In genomic region chr19:7943444-7944176, GRCh38 we compare ENCODE assay signal across 8 cellular contexts. TPM values are rescaled to one million over a fixed set of nuclear protein-coding genes. Genes with fewer than 3 reads are reported as not detected.
DNase-seq lines count a peak whose midpoint lies in the region; ATAC-seq, FAIRE-seq and TF ChIP-seq lines count a peak whose summit lies in the region.

TSS of gene TIMM44 (minus strand) at chr19:7943666. CDS start at chr19:7943651, 15 bp downstream.

- intact Hi-C loops in Right ventricle myocardium superior (cut with DNase I) (loop anchor here (5.0 to 10.0 kb wide), 3 partner anchors 59 to 309 kb away; no protein-coding TSS in a partner anchor), pancreas (cut with DNase I) (no loop called here), tibial artery (cut with DNase I; ENCODE audit: low total_unique reads) (loop anchor here (10.0 kb wide), 1 partner anchor 61 kb away; the partner anchor contains the start of gene ELAVL1)

- peak; percentile 100 for DNase-seq in GM12865 (ENCODE audit: low read depth)
- DNase-seq in NCI-H1417 treated with DMSO at 0.1 percent for 48 hours (lab: John Stamatoyannopoulos, UW) = peak; percentile 99
- peak; percentile 100 for DNase-seq in SW480 (ENCODE audit: low spot score)
- DNase-seq in activated naive CD8-positive, alpha-beta T cell treated with anti-CD3 and anti-CD28 coated beads, Interleukin-2, amount 50 U/mL, for 24 hours = peak; percentile 98
- DNase-seq in Right ventricle myocardium superior = peak; percentile 99
- peak; percentile 98 to 100 (median 100) for DNase-seq in pancreas
- DNase-seq in tibial artery = peak; percentile 99 to 100

- H3K27me3 ChIP-seq in pancreas (no peaks in the 10 kb centered on the region), tibial artery (no peaks in the 10 kb centered on the region)

- H3K27ac ChIP-seq in pancreas (peak within 1 kb of the TSS; percentile 96 to 99 (median 98)), tibial artery (peak within 1 kb of the TSS; percentile 99 to 100)

- H3K4me3 ChIP-seq in GM12865 (ENCODE audit: low read depth, low read length) = peak within 1 kb of the TSS; percentile 96
- H3K4me3 ChIP-seq in pancreas = peak within 1 kb of the TSS; percentile 60 to 99 (median 86)
- H3K4me3 ChIP-seq in tibial artery = peak within 1 kb of the TSS; percentile 82 to 93

- TF ChIP-seq CTCF in GM12865 (IDR thresholded peaks at IDR 0.05; ENCODE audit: insufficient read depth, low read depth, low read length, missing control alignments) = no peak
- no peak for TF ChIP-seq CTCF in pancreas (IDR thresholded peaks at IDR 0.05)
- TF ChIP-seq CTCF in tibial artery (IDR thresholded peaks at IDR 0.05) = no peak

- peaks cover 3 to 14% (median 5%) of the 10 kb centered on the region in 3 donors for H3K4me1 ChIP-seq in pancreas
- H3K4me1 ChIP-seq in tibial artery = peaks cover 0 to 29% (median 17%) of the 10 kb centered on the region in 4 donors

- 1% methylated on average over 56 of the region's 56 CpGs for WGBS in pancreas, 2 donors

- H3K9me3 ChIP-seq in pancreas (no peaks in the 10 kb centered on the region), tibial artery (no peaks in the 10 kb centered on the region)

- H3K27ac Mint-ChIP-seq in activated naive CD8-positive, alpha-beta T cell treated with anti-CD3 and anti-CD28 coated beads, Interleukin-2, amount 50 U/mL, for 24 hours = peak within 1 kb of the TSS; percentile 92

- H3K4me3 Mint-ChIP-seq in activated naive CD8-positive, alpha-beta T cell treated with anti-CD3 and anti-CD28 coated beads, Interleukin-2, amount 50 U/mL, for 24 hours = peak within 1 kb of the TSS; percentile 90

- peak; percentile 97 for ATAC-seq in HG02763 (IDR thresholded peaks at IDR 0.05; ENCODE audit: unreplicated experiment)
- peak; percentile 99 for ATAC-seq in activated naive CD8-positive, alpha-beta T cell treated with anti-CD3 and anti-CD28 coated beads, Interleukin-2, amount 50 U/mL, for 24 hours
- ATAC-seq in Right ventricle myocardium superior (ENCODE audit: poor library complexity) = peak; percentile 98
- ATAC-seq in pancreas = peak; percentile 96 to 99 (median 97)

- no peaks in the 10 kb centered on the region for H3K9me3 Mint-ChIP-seq in activated naive CD8-positive, alpha-beta T cell treated with anti-CD3 and anti-CD28 coated beads, Interleukin-2, amount 50 U/mL, for 24 hours

- H3K27me3 Mint-ChIP-seq in activated naive CD8-positive, alpha-beta T cell treated with anti-CD3 and anti-CD28 coated beads, Interleukin-2, amount 50 U/mL, for 24 hours = no peaks in the 10 kb centered on the region

- FAIRE-seq in pancreas (lab: Jason Lieb, UNC) = peak; percentile 99

- H3K36me3 Mint-ChIP-seq in activated naive CD8-positive, alpha-beta T cell treated with anti-CD3 and anti-CD28 coated beads, Interleukin-2, amount 50 U/mL, for 24 hours (ENCODE audit: low read depth) = peaks cover 17% of the 10 kb centered on the region

- H3K36me3 ChIP-seq in pancreas = no peaks in the 10 kb centered on the region
- peaks cover 19 to 27% (median 20%) of the 10 kb centered on the region in 3 donors for H3K36me3 ChIP-seq in tibial artery

- peaks cover 44% of the 10 kb centered on the region for H3K4me1 Mint-ChIP-seq in activated naive CD8-positive, alpha-beta T cell treated with anti-CD3 and anti-CD28 coated beads, Interleukin-2, amount 50 U/mL, for 24 hours

RNA-seq across cellular contexts. Expression of gene TIMM44, which starts in this region (rescaled TPM):
- 116 TPM for total RNA-seq in Right ventricle myocardium superior
- total RNA-seq in pancreas = 10 to 100 TPM; 19.8 to 51.4 (median 24.7) TPM
- 10 to 100 TPM; 78.0 to 83.1 TPM for polyA plus RNA-seq in pancreas

Comparison
In these comparisons a context has a peak if more than half of its experiments do, and no peak if none do; other contexts are left out.
1. Peak in every context shown above with its lines: DNase-seq, ATAC-seq, H3K4me3 ChIP-seq and H3K27ac ChIP-seq.
2. intact Hi-C loops: an anchor here in Right ventricle myocardium superior (5.0 to 10.0 kb wide) and tibial artery (10.0 kb wide); none called in pancreas.